12 cellular contexts compared by ENCODE assay signal in genomic region chr5:168020522-168021294, GRCh38.
A peak's percentile ranks its signal among the peaks of the same experiment; 100 is the strongest.
DNase-seq lines count a peak whose midpoint lies in the region; ATAC-seq, FAIRE-seq and TF ChIP-seq lines count a peak whose summit lies in the region.
"Had no signal": no experiment of that assay in that cellular context is flagged by ENCODE, and none has a peak within 500 bp of the region (broad histone marks: within the 10 kb centered on the region; RNA-seq: fewer than 3 reads in every experiment).

No MANE protein-coding gene starts in this region.

- H3K79me2 ChIP-seq in astrocyte (ENCODE audit: insufficient read depth, low read length) = no peaks in the 10 kb centered on the region

- no peaks in the 10 kb centered on the region for H4K20me1 ChIP-seq in astrocyte (ENCODE audit: insufficient read depth, low read length)

- H2AFZ ChIP-seq in astrocyte (ENCODE audit: low read depth, low read length) = no peak overlapping the region

- no peak for ATAC-seq in upper lobe of right lung
- ATAC-seq: activated T-helper 17 cell treated with anti-CD3 and anti-CD28 coated beads, Interleukin-2, amount 50 U/mL, for 72 hours had no signal

- intact Hi-C loops in activated CD4-positive, alpha-beta T cell treated with anti-CD3 and anti-CD28 coated beads, Interleukin-2, amount 10 ng/mL, durations not matched to agents 24 days and 14 days (cut with micrococcal nuclease) = no loop called here
- intact Hi-C loops in upper lobe of right lung (cut with DNase I) = no loop called here

- H3K9me3 Mint-ChIP-seq in HFFc6 (no peaks in the 10 kb centered on the region), astrocyte (ENCODE audit: unreplicated experiment) (no peaks in the 10 kb centered on the region)
- no peaks in the 10 kb centered on the region for H3K9me3 Mint-ChIP-seq in activated CD4-positive, alpha-beta T cell treated with anti-CD3 and anti-CD28 coated beads, Interleukin-2, amount 10 ng/mL, durations not matched to agents 24 days and 14 days
- H3K9me3 Mint-ChIP-seq in CD8-positive, alpha-beta memory T cell = peaks cover 0 to 6% (median 0%) of the 10 kb centered on the region in 5 donors
- H3K9me3 Mint-ChIP-seq: activated T-helper 17 cell treated with anti-CD3 and anti-CD28 coated beads, Interleukin-2, amount 50 U/mL, for 72 hours had no signal

- peaks cover 13% of the 10 kb centered on the region; the same call in 1 of the 2 replicates for H3K4me1 Mint-ChIP-seq in HFFc6 (ENCODE audit: low read depth)
- peaks cover 27% of the 10 kb centered on the region for H3K4me1 Mint-ChIP-seq in astrocyte (ENCODE audit: low read depth, unreplicated experiment)
- no peaks in the 10 kb centered on the region for H3K4me1 Mint-ChIP-seq in activated CD4-positive, alpha-beta T cell treated with anti-CD3 and anti-CD28 coated beads, Interleukin-2, amount 10 ng/mL, durations not matched to agents 24 days and 14 days
- H3K4me1 Mint-ChIP-seq in CD8-positive, alpha-beta memory T cell = no peaks in the 10 kb centered on the region
- H3K4me1 Mint-ChIP-seq: activated T-helper 17 cell treated with anti-CD3 and anti-CD28 coated beads, Interleukin-2, amount 50 U/mL, for 72 hours; CD4-positive, CD25-positive, alpha-beta regulatory T cell had no signal

- POLR2A ChIA-PET in CD8-positive, alpha-beta memory T cell (lab: Charles Lee) = no interaction called here

- no peak overlapping the region for H3K9ac ChIP-seq in astrocyte (ENCODE audit: low read length)

- CTCF ChIA-PET in CD8-positive, alpha-beta memory T cell (lab: Charles Lee) = no interaction called here

- peaks cover 28% of the 10 kb centered on the region; the same call in 1 of the 2 replicates for H3K27me3 Mint-ChIP-seq in HFFc6 (ENCODE audit: insufficient read depth)
- H3K27me3 Mint-ChIP-seq in astrocyte (ENCODE audit: low read depth, unreplicated experiment) = no peaks in the 10 kb centered on the region
- peaks cover 9% of the 10 kb centered on the region for H3K27me3 Mint-ChIP-seq in activated CD4-positive, alpha-beta T cell treated with anti-CD3 and anti-CD28 coated beads, Interleukin-2, amount 10 ng/mL, durations not matched to agents 24 days and 14 days
- no peaks in the 10 kb centered on the region for H3K27me3 Mint-ChIP-seq in CD8-positive, alpha-beta memory T cell

- H3K4me1 ChIP-seq in astrocyte (ENCODE audit: insufficient read depth, low read length) (no peaks in the 10 kb centered on the region), upper lobe of right lung (no peaks in the 10 kb centered on the region)
- H3K4me1 ChIP-seq in CD8-positive, alpha-beta memory T cell (ENCODE audit: insufficient read depth, low read length) = no peaks in the 10 kb centered on the region

- H3K4me3 Mint-ChIP-seq in HFFc6 (no peak overlapping the region), astrocyte (ENCODE audit: unreplicated experiment) (no peak overlapping the region)
- H3K4me3 Mint-ChIP-seq in activated CD4-positive, alpha-beta T cell treated with anti-CD3 and anti-CD28 coated beads, Interleukin-2, amount 10 ng/mL, durations not matched to agents 24 days and 14 days = no peak overlapping the region
- no peak overlapping the region for H3K4me3 Mint-ChIP-seq in CD8-positive, alpha-beta memory T cell
- H3K4me3 Mint-ChIP-seq: activated T-helper 17 cell treated with anti-CD3 and anti-CD28 coated beads, Interleukin-2, amount 50 U/mL, for 72 hours; CD4-positive, CD25-positive, alpha-beta regulatory T cell had no signal

- DNase-seq in A172 (ENCODE audit: low spot score) (peak; percentile 34), HFFc6 (peak; percentile 6), astrocyte (ENCODE audit: low read depth) (peak; percentile 25), inferior parietal cortex (ENCODE audit: extremely low spot score) (peak; percentile 29), MV-4-11 (lab: John Stamatoyannopoulos, UW) (no peak), upper lobe of right lung (no peak)
- no peak for DNase-seq in activated CD4-positive, alpha-beta T cell treated with anti-CD3 and anti-CD28 coated beads, Interleukin-2, amount 10 ng/mL, durations not matched to agents 24 days and 14 days
- no peak for DNase-seq in CD8-positive, alpha-beta memory T cell
- DNase-seq: CD4-positive, CD25-positive, alpha-beta regulatory T cell; MG63; T1000 had no signal

- H3K27ac ChIP-seq in astrocyte (ENCODE audit: low read depth, low read length) (no peak overlapping the region), upper lobe of right lung (no peak overlapping the region)
- H3K27ac ChIP-seq in CD8-positive, alpha-beta memory T cell (ENCODE audit: low read depth, low read length) = no peak overlapping the region

- H3K4me2 ChIP-seq in astrocyte (ENCODE audit: low read length) = no peak overlapping the region

- H3K27ac Mint-ChIP-seq in HFFc6 = no peak overlapping the region
- H3K27ac Mint-ChIP-seq in astrocyte (ENCODE audit: unreplicated experiment) = peak overlapping the region; percentile 29
- no peak overlapping the region for H3K27ac Mint-ChIP-seq in activated CD4-positive, alpha-beta T cell treated with anti-CD3 and anti-CD28 coated beads, Interleukin-2, amount 10 ng/mL, durations not matched to agents 24 days and 14 days
- no peak overlapping the region for H3K27ac Mint-ChIP-seq in CD8-positive, alpha-beta memory T cell
- H3K27ac Mint-ChIP-seq: activated T-helper 17 cell treated with anti-CD3 and anti-CD28 coated beads, Interleukin-2, amount 50 U/mL, for 72 hours; CD4-positive, CD25-positive, alpha-beta regulatory T cell had no signal

- H3K27me3 ChIP-seq in astrocyte (ENCODE audit: insufficient read depth, low read length) (no peaks in the 10 kb centered on the region), upper lobe of right lung (no peaks in the 10 kb centered on the region)
- H3K27me3 ChIP-seq in CD8-positive, alpha-beta memory T cell (ENCODE audit: insufficient read depth, low read length, poor library complexity, severe bottlenecking) = no peaks in the 10 kb centered on the region
- H3K27me3 ChIP-seq: MG63 had no signal

- H3K36me3 ChIP-seq in astrocyte (ENCODE audit: insufficient read depth, low read length) (no peaks in the 10 kb centered on the region), upper lobe of right lung (no peaks in the 10 kb centered on the region)
- H3K36me3 ChIP-seq in CD8-positive, alpha-beta memory T cell (ENCODE audit: insufficient read depth, low read length) = no peaks in the 10 kb centered on the region
- H3K36me3 ChIP-seq: MG63 had no signal

- no peak overlapping the region for H3K4me3 ChIP-seq in astrocyte (ENCODE audit: insufficient read depth, low read depth, low read length)
- no peak overlapping the region for H3K4me3 ChIP-seq in upper lobe of right lung
- H3K4me3 ChIP-seq in CD8-positive, alpha-beta memory T cell (ENCODE audit: low read length) = no peak overlapping the region
- H3K4me3 ChIP-seq: MG63 had no signal

- peak; percentile 69 for TF ChIP-seq CTCF in HFFc6 (IDR thresholded peaks at IDR 0.05)
- peak; percentile 15 for TF ChIP-seq CTCF in astrocyte (IDR thresholded peaks at IDR 0.05; ENCODE audit: insufficient read depth, low read depth, low read length)
- TF ChIP-seq CTCF in upper lobe of right lung (IDR thresholded peaks at IDR 0.05) = no peak

- H3K9me3 ChIP-seq in astrocyte (ENCODE audit: insufficient read depth, low read depth, low read length) (no peaks in the 10 kb centered on the region), upper lobe of right lung (no peaks in the 10 kb centered on the region)
- H3K9me3 ChIP-seq in CD8-positive, alpha-beta memory T cell (ENCODE audit: low read length) = no peaks in the 10 kb centered on the region
- H3K9me3 ChIP-seq: MG63 had no signal

- FAIRE-seq in astrocyte (lab: Jason Lieb, UNC) = no peak

- H3K36me3 Mint-ChIP-seq in HFFc6 (ENCODE audit: low read depth) (no peaks in the 10 kb centered on the region), astrocyte (ENCODE audit: low read depth, unreplicated experiment) (peaks cover 30% of the 10 kb centered on the region)
- H3K36me3 Mint-ChIP-seq in activated CD4-positive, alpha-beta T cell treated with anti-CD3 and anti-CD28 coated beads, Interleukin-2, amount 10 ng/mL, durations not matched to agents 24 days and 14 days (ENCODE audit: low read depth) = no peaks in the 10 kb centered on the region
- H3K36me3 Mint-ChIP-seq in CD8-positive, alpha-beta memory T cell = no peaks in the 10 kb centered on the region
- H3K36me3 Mint-ChIP-seq: CD4-positive, CD25-positive, alpha-beta regulatory T cell had no signal

Comparison
In these comparisons a context has a peak if more than half of its experiments do, and no peak if none do; other contexts are left out.
1. DNase-seq: peak in A172 (single experiment), HFFc6 (single experiment), astrocyte (single experiment) and inferior parietal cortex (single experiment); none in MV-4-11 (single experiment), activated CD4-positive, alpha-beta T cell treated with anti-CD3 and anti-CD28 coated beads, Interleukin-2, amount 10 ng/mL, durations not matched to agents 24 days and 14 days (single experiment), upper lobe of right lung (single experiment) and CD8-positive, alpha-beta memory T cell (0 of 5).